Comparison of ENCODE assay signal across 1 cellular context in the genomic region with DNA sequence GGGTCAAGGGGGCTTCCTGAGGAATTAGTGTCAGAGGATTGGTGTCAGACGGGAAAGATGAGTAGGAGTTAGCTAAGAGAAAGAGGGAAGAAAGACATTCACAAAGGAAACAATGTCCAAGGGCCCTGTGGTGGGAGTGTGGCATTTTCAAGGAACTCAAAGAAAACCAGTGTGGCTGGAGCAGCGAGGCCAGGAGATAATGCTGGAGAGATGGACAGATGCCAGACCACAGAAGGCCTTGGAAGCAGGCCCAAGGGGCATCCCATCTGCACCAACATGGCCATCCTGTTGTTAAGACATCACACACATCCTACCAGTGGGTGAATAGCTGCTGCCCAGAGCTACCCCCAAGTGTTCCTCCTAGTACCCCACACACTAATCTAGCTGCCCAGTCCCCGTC.
TF ChIP-seq lines count a peak whose summit lies in the region.

No MANE protein-coding gene starts in this region.

TF ChIP-seq in IMR-90, 13 proteins besides CTCF, POLR2A, EP300 and RAD21 (continued from another document):
- TF ChIP-seq, protein P1, sequence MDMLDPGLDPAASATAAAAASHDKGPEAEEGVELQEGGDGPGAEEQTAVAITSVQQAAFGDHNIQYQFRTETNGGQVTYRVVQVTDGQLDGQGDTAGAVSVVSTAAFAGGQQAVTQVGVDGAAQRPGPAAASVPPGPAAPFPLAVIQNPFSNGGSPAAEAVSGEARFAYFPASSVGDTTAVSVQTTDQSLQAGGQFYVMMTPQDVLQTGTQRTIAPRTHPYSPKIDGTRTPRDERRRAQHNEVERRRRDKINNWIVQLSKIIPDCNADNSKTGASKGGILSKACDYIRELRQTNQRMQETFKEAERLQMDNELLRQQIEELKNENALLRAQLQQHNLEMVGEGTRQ (IDR thresholded peaks at IDR 0.05; ENCODE audit: low read depth, low read length): no peak
- TF ChIP-seq RCOR1 (IDR thresholded peaks at IDR 0.05; ENCODE audit: insufficient replicate concordance, low read length): no peak
- no peak for TF ChIP-seq NFE2L2 (IDR thresholded peaks at IDR 0.05; ENCODE audit: low read depth, low read length)
